1 cellular context compared by ENCODE assay signal in genomic region chr11:116294630-116295029, GRCh38.
TF ChIP-seq lines count a peak whose summit lies in the region.

No MANE protein-coding gene starts in this region.

TF ChIP-seq in H1, 55 proteins besides CTCF, POLR2A, EP300 and RAD21:
- TF ChIP-seq ASH2L (IDR thresholded peaks at IDR 0.05; ENCODE audit: low read length), result no peak
- TF ChIP-seq CBX8 (IDR thresholded peaks at IDR 0.05; ENCODE audit: borderline replicate concordance, low read depth, low read length), result no peak
- no peak for TF ChIP-seq E2F6 (IDR thresholded peaks at IDR 0.05)
- TF ChIP-seq JUND (IDR thresholded peaks at IDR 0.05; ENCODE audit: low read length), result no peak
- TF ChIP-seq, protein P1, sequence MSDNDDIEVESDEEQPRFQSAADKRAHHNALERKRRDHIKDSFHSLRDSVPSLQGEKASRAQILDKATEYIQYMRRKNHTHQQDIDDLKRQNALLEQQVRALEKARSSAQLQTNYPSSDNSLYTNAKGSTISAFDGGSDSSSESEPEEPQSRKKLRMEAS (IDR thresholded peaks at IDR 0.05), result no peak
- no peak for TF ChIP-seq BCL11A (IDR thresholded peaks at IDR 0.05; ENCODE audit: low read depth in 2 of 2, low read length in 2 of 2)
- no peak for TF ChIP-seq RFX5 (IDR thresholded peaks at IDR 0.05; ENCODE audit: borderline replicate concordance, low read depth, low read length)
